In genomic region chr5:116242363-116242762, GRCh38 we compare ENCODE assay signal across 26 cellular contexts.
DNase-seq lines count a peak whose midpoint lies in the region; ATAC-seq and TF ChIP-seq lines count a peak whose summit lies in the region.
"Had no signal": no experiment of that assay in that cellular context is flagged by ENCODE, and none has a peak within 500 bp of the region (broad histone marks: within the 10 kb centered on the region; RNA-seq: fewer than 3 reads in every experiment).

No MANE protein-coding gene starts in this region.

- no peak overlapping the region for H2AFZ ChIP-seq in PC-3 (ENCODE audit: low read length)

- WGBS in right lobe of liver (ENCODE audit: insufficient coverage, low coverage, low lambda C conversion rate, missing lambda C conversion rate) = 44% methylated on average over 1 of the region's 1 CpG

- POLR2A ChIA-PET in PC-3 (lab: Charles Lee; ENCODE audit: unreplicated experiment) = no interaction called here

- H3K27ac ChIP-seq in right lobe of liver (no peak overlapping the region), PC-3 (ENCODE audit: low read length) (no peak overlapping the region)
- H3K27ac ChIP-seq: epithelial cell of prostate, KMS-11, upper lobe of left lung had no signal

- H3K36me3 ChIP-seq in right lobe of liver (no peaks in the 10 kb centered on the region), PC-3 (ENCODE audit: low read depth, low read length) (no peaks in the 10 kb centered on the region)
- H3K36me3 ChIP-seq: upper lobe of left lung had no signal

- DNase-seq in AG10803 (ENCODE audit: low read depth) (peak; percentile 46), NCI-H446 treated with DMSO at 0.1 percent for 48 hours (lab: John Stamatoyannopoulos, UW) (peak; percentile 29), fibroblast of gingiva (ENCODE audit: low read depth) (peak; percentile 63), right lobe of liver (no peak), T-helper 2 cell (no peak), head of caudate nucleus (no peak), PC-3 (no peak)
- no peak for DNase-seq in activated CD4-positive, alpha-beta T cell treated with anti-CD3 and anti-CD28 coated beads for 4 hours
- DNase-seq: ACHN; activated effector memory CD4-positive, alpha-beta T cell treated with anti-CD3 and anti-CD28 coated beads, Interleukin-2, amount 50 U/mL, for 16 hours; activated naive CD8-positive, alpha-beta T cell treated with anti-CD3 and anti-CD28 coated beads, Interleukin-2, amount 10 ng/mL, durations not matched to agents 7 days and 5 days; activated T-cell treated with anti-CD3 and anti-CD28 coated beads for 4 hours; C1 segment of cervical spinal cord; Caco-2; effector CD4-positive, alpha-beta T cell; natural killer cell; NCI-H146; NCI-H2107; OCI-M1; retina; stimulated activated CD4-positive, alpha-beta T cell treated with anti-CD3 and anti-CD28 coated beads, Interleukin-4, amount 100 ng/mL, for 24 hours; substantia nigra; upper lobe of left lung had no signal

- no peaks in the 10 kb centered on the region for H3K27me3 ChIP-seq in right lobe of liver
- H3K27me3 ChIP-seq in PC-3 (ENCODE audit: low read length) = no peaks in the 10 kb centered on the region
- H3K27me3 ChIP-seq: upper lobe of left lung had no signal

- no peak overlapping the region for H3K4me2 ChIP-seq in PC-3 (ENCODE audit: low read length)
- H3K4me2 ChIP-seq: KMS-11 had no signal

- CTCF ChIA-PET in PC-3 (lab: Charles Lee) = no interaction called here

- H4K20me1 ChIP-seq in PC-3 (ENCODE audit: low read length) = no peaks in the 10 kb centered on the region

- no peaks in the 10 kb centered on the region for H3K79me2 ChIP-seq in PC-3 (ENCODE audit: low read length)

- TF ChIP-seq CTCF in AG10803 (conservative IDR thresholded peaks at IDR 0.05; ENCODE audit: low read length) (no peak), right lobe of liver (IDR thresholded peaks at IDR 0.05) (no peak), PC-3 (conservative IDR thresholded peaks at IDR 0.05; ENCODE audit: low read depth, low read length) (no peak)

- H3K4me1 ChIP-seq in right lobe of liver = no peaks in the 10 kb centered on the region
- no peaks in the 10 kb centered on the region for H3K4me1 ChIP-seq in PC-3 (ENCODE audit: insufficient read depth, low read length)
- H3K4me1 ChIP-seq: Caco-2, upper lobe of left lung had no signal

- H3F3A ChIP-seq in PC-3 (ENCODE audit: low read length, unreplicated experiment) = no peaks in the 10 kb centered on the region

- H3K4me3 ChIP-seq in AG10803 (ENCODE audit: low read length) = no peak overlapping the region
- H3K4me3 ChIP-seq in right lobe of liver = no peak overlapping the region
- H3K4me3 ChIP-seq in PC-3 (ENCODE audit: low read length) = no peak overlapping the region
- H3K4me3 ChIP-seq: upper lobe of left lung had no signal

- H3K9me2 ChIP-seq in PC-3 (replicated peaks; ENCODE audit: low read length) = no peaks in the 10 kb centered on the region

- intact Hi-C loops in right lobe of liver (cut with DNase I) (no loop called here), head of caudate nucleus (cut with DNase I) (no loop called here), PC-3 (cut with micrococcal nuclease) (loop anchor here (10.0 kb wide), 1 partner anchor 252 kb away; no protein-coding TSS in a partner anchor)

- no peaks in the 10 kb centered on the region for H3K9me3 ChIP-seq in right lobe of liver
- H3K9me3 ChIP-seq in PC-3 (ENCODE audit: low read length) = no peaks in the 10 kb centered on the region

- H3K9ac ChIP-seq in PC-3 (ENCODE audit: low read length) = no peak overlapping the region
- H3K9ac ChIP-seq: KMS-11 had no signal

- TF ChIP-seq POLR2A in right lobe of liver (IDR thresholded peaks at IDR 0.05) = no peak

- peak; percentile 59 to 76 (median 66) for ATAC-seq in right lobe of liver
- ATAC-seq in PC-3 = no peak
- ATAC-seq: natural killer cell; stimulated activated effector memory CD8-positive, alpha-beta T cell treated with anti-CD3 and anti-CD28 coated beads, Interleukin-12 subunit alpha, Interleukin-12 subunit beta, amount 100 ng/mL, for 72 hours had no signal

- no TSS peak for BruUV-seq in PC-3 (replicated peaks; lab: Mats Ljungman, UMichigan)

Comparison
In these comparisons a context has a peak if more than half of its experiments do, and no peak if none do; other contexts are left out.
1. DNase-seq: peak in AG10803 (single experiment), NCI-H446 treated with DMSO at 0.1 percent for 48 hours (single experiment) and fibroblast of gingiva (single experiment); none in right lobe of liver (0 of 3), T-helper 2 cell (0 of 5), head of caudate nucleus (0 of 42), PC-3 (single experiment) and activated CD4-positive, alpha-beta T cell treated with anti-CD3 and anti-CD28 coated beads for 4 hours (0 of 2).